In genomic region chr10:14712991-14713422, GRCh38 we compare ENCODE assay signal across 14 cellular contexts.
DNase-seq lines count a peak whose midpoint lies in the region; TF ChIP-seq lines count a peak whose summit lies in the region.
"Had no signal": no experiment of that assay in that cellular context is flagged by ENCODE, and none has a peak within 500 bp of the region (broad histone marks: within the 10 kb centered on the region; RNA-seq: fewer than 3 reads in every experiment).

No MANE protein-coding gene starts in this region.

- peak overlapping the region; percentile 86 for H3K27ac Mint-ChIP-seq in chondrocyte (ENCODE audit: unreplicated experiment)

- peaks cover 20% of the 10 kb centered on the region for H3K4me1 Mint-ChIP-seq in chondrocyte (ENCODE audit: low read depth)

- H3K4me3 Mint-ChIP-seq in chondrocyte (ENCODE audit: unreplicated experiment): no peak overlapping the region

- no peak for TF ChIP-seq POLR2A in Peyer's patch (IDR thresholded peaks at IDR 0.05)

- peaks cover 5% of the 10 kb centered on the region for H3K9me3 Mint-ChIP-seq in chondrocyte (ENCODE audit: low read depth)

- no peaks in the 10 kb centered on the region for H3K27me3 ChIP-seq in neural cell (ENCODE audit: insufficient read depth, low read depth, low read length)
- no peaks in the 10 kb centered on the region for H3K27me3 ChIP-seq in Peyer's patch
- H3K27me3 ChIP-seq in H7 (ENCODE audit: control insufficient read depth, insufficient read depth, low read length): no peaks in the 10 kb centered on the region
- H3K27me3 ChIP-seq: thyroid gland had no signal

- H3K27me3 Mint-ChIP-seq in chondrocyte (ENCODE audit: low read depth): no peaks in the 10 kb centered on the region

- peak; percentile 77 for DNase-seq in EH (ENCODE audit: low read depth)
- peak; percentile 20 for DNase-seq in NCI-H2227 treated with DMSO at 0.1 percent for 48 hours (lab: John Stamatoyannopoulos, UW)
- DNase-seq in chondrocyte (ENCODE audit: low spot score): no peak
- DNase-seq in Peyer's patch: no peak
- no peak for DNase-seq in RKO (ENCODE audit: low spot score)
- DNase-seq in H7: no peak
- no peak for DNase-seq in SHP77 (lab: John Stamatoyannopoulos, UW)
- DNase-seq: activated CD4-positive, CD25-positive, alpha-beta regulatory T cell treated with anti-CD3 and anti-CD28 coated beads, Interleukin-2, amount 50 U/mL, for 72 hours; activated gamma-delta T cell treated with Interleukin-2 at 50 U/mL for 16 hours; left ventricle myocardium superior; NCI-H1048; NK-92 treated with Interleukin-12 subunit alpha and Interleukin-12 subunit beta, amount 100 ng/mL, for 24 hours; thyroid gland had no signal

- peak overlapping the region; percentile 56 for H2AFZ ChIP-seq in neural cell (ENCODE audit: low read depth, low read length)

- H3K36me3 Mint-ChIP-seq in chondrocyte (ENCODE audit: low read depth): no peaks in the 10 kb centered on the region

- no peaks in the 10 kb centered on the region for H3K36me3 ChIP-seq in neural cell (ENCODE audit: insufficient read depth, low read length)
- no peaks in the 10 kb centered on the region for H3K36me3 ChIP-seq in Peyer's patch
- no peaks in the 10 kb centered on the region for H3K36me3 ChIP-seq in H7 (replicated peaks; ENCODE audit: control insufficient read depth, insufficient read depth, low read length)
- H3K36me3 ChIP-seq: thyroid gland had no signal

- H3K4me2 ChIP-seq in neural cell (ENCODE audit: low read length): no peak overlapping the region

- no peak overlapping the region for H3K4me3 ChIP-seq in neural cell (ENCODE audit: low read length)
- no peak overlapping the region for H3K4me3 ChIP-seq in Peyer's patch
- H3K4me3 ChIP-seq in H7 (ENCODE audit: insufficient read depth, low read depth, low read length): no peak overlapping the region
- H3K4me3 ChIP-seq: thyroid gland had no signal

- H3K79me2 ChIP-seq in neural cell (replicated peaks; ENCODE audit: insufficient read depth, low read length): no peaks in the 10 kb centered on the region

- no peak for TF ChIP-seq RAD21 in neural cell (conservative IDR thresholded peaks at IDR 0.05)

- H4K20me1 ChIP-seq in neural cell (ENCODE audit: insufficient read depth): no peaks in the 10 kb centered on the region

- H3K9ac ChIP-seq in neural cell (ENCODE audit: low read length): no peak overlapping the region

- TF ChIP-seq EP300 in neural cell (conservative IDR thresholded peaks at IDR 0.05; ENCODE audit: poor library complexity, severe bottlenecking): no peak

- H3F3A ChIP-seq in neural cell (ENCODE audit: insufficient read depth, low read length, poor library complexity, severe bottlenecking): no peaks in the 10 kb centered on the region

- peak overlapping the region; percentile 46 for H3K27ac ChIP-seq in neural cell (ENCODE audit: low read length)
- no peak overlapping the region for H3K27ac ChIP-seq in Peyer's patch
- H3K27ac ChIP-seq: thyroid gland had no signal

- TF ChIP-seq CTCF in chondrocyte (IDR thresholded peaks at IDR 0.05): no peak
- TF ChIP-seq CTCF in neural cell (IDR thresholded peaks at IDR 0.05; ENCODE audit: poor library complexity, severe bottlenecking): no peak
- TF ChIP-seq CTCF in Peyer's patch (IDR thresholded peaks at IDR 0.05): no peak

- H3K9me3 ChIP-seq in neural cell (ENCODE audit: low read length) (no peaks in the 10 kb centered on the region), Peyer's patch (no peaks in the 10 kb centered on the region)
- H3K9me3 ChIP-seq: thyroid gland had no signal

- no peaks in the 10 kb centered on the region for H3K9me2 ChIP-seq in neural cell (ENCODE audit: insufficient read depth, low read length)

- no peaks in the 10 kb centered on the region for H3K4me1 ChIP-seq in Peyer's patch
- H3K4me1 ChIP-seq: thyroid gland had no signal

TF ChIP-seq in neural cell, 6 proteins besides CTCF, POLR2A, EP300 and RAD21:
- TF ChIP-seq REST (IDR thresholded peaks at IDR 0.05; ENCODE audit: borderline replicate concordance) (no peak), EZH2 (IDR thresholded peaks at IDR 0.05; ENCODE audit: borderline replicate concordance, insufficient read depth, low read length, poor library complexity, severe bottlenecking) (no peak), TAF1 (IDR thresholded peaks at IDR 0.05; ENCODE audit: low read depth) (no peak), POLR2AphosphoS5 (IDR thresholded peaks at IDR 0.05) (no peak), SMC3 (conservative IDR thresholded peaks at IDR 0.05; ENCODE audit: poor library complexity) (no peak), MXI1 (conservative IDR thresholded peaks at IDR 0.05; ENCODE audit: poor library complexity, severe bottlenecking) (no peak)

Comparison
In these comparisons a context has a peak if more than half of its experiments do, and no peak if none do; other contexts are left out.
1. DNase-seq: peak in EH (single experiment) and NCI-H2227 treated with DMSO at 0.1 percent for 48 hours (single experiment); none in chondrocyte (single experiment), Peyer's patch (0 of 3), RKO (single experiment), H7 (single experiment) and SHP77 (0 of 2).